23 cellular contexts compared by ENCODE assay signal in genomic region chr4:164413743-164414142, GRCh38.
"Had no signal": no experiment of that assay in that cellular context is flagged by ENCODE, and none has a peak within 500 bp of the region (broad histone marks: within the 10 kb centered on the region; RNA-seq: fewer than 3 reads in every experiment).

No MANE protein-coding gene starts in this region.

- H3K27ac ChIP-seq: colonic mucosa, coronary artery, dorsolateral prefrontal cortex, epithelial cell of prostate, esophagus muscularis mucosa, esophagus squamous epithelium, foreskin keratinocyte, gastrocnemius medialis, gastroesophageal sphincter, heart left ventricle, heart right ventricle had no signal

- H3K4me3 ChIP-seq: colonic mucosa, coronary artery, dorsolateral prefrontal cortex, esophagus muscularis mucosa, esophagus squamous epithelium, gastrocnemius medialis, gastroesophageal sphincter, heart left ventricle, heart right ventricle had no signal

- DNase-seq: colonic mucosa; cortex of kidney; dermis blood vessel endothelial cell; dorsolateral prefrontal cortex; effector CD4-positive, alpha-beta T cell; effector CD8-positive, alpha-beta T cell; effector memory CD4-positive, alpha-beta T cell; effector memory CD8-positive, alpha-beta T cell; endodermal cell; erythroblast; esophagus squamous epithelium; foreskin fibroblast; foreskin keratinocyte; foreskin melanocyte; gastrocnemius medialis; glutamatergic neuron; head of caudate nucleus; heart left ventricle; heart right ventricle had no signal

- H3K36me3 ChIP-seq: colonic mucosa, esophagus muscularis mucosa, esophagus squamous epithelium, gastrocnemius medialis, gastroesophageal sphincter, heart left ventricle, heart right ventricle had no signal

- H3K27me3 ChIP-seq: colonic mucosa, dorsolateral prefrontal cortex, esophagus muscularis mucosa, esophagus squamous epithelium, foreskin keratinocyte, gastrocnemius medialis, gastroesophageal sphincter, heart left ventricle, heart right ventricle had no signal

- H3K9me3 ChIP-seq: colonic mucosa, esophagus muscularis mucosa, esophagus squamous epithelium, gastrocnemius medialis, gastroesophageal sphincter had no signal
